In genomic region chr12:56633465-56634241, GRCh38 we compare ENCODE assay signal across 8 cellular contexts. TPM values are rescaled to one million over a fixed set of nuclear protein-coding genes. Genes with fewer than 3 reads are reported as not detected.
A peak's percentile ranks its signal among the peaks of the same experiment; 100 is the strongest.
DNase-seq lines count a peak whose midpoint lies in the region; ATAC-seq and TF ChIP-seq lines count a peak whose summit lies in the region.

No MANE protein-coding gene starts in this region.

- peak overlapping the region; percentile 99 for H3K4me3 Mint-ChIP-seq in activated CD4-positive, alpha-beta T cell treated with anti-CD3 and anti-CD28 coated beads, Interleukin-2, amount 10 ng/mL, durations not matched to agents 24 days and 14 days

- H3K27me3 ChIP-seq in adrenal gland (no peaks in the 10 kb centered on the region), suprapubic skin (no peaks in the 10 kb centered on the region)

- H3K27me3 Mint-ChIP-seq in activated CD4-positive, alpha-beta T cell treated with anti-CD3 and anti-CD28 coated beads, Interleukin-2, amount 10 ng/mL, durations not matched to agents 24 days and 14 days: no peaks in the 10 kb centered on the region

- no peak for TF ChIP-seq POLR2A in adrenal gland (IDR thresholded peaks at IDR 0.05)
- TF ChIP-seq POLR2A in suprapubic skin (IDR thresholded peaks at IDR 0.05): no peak

- TF ChIP-seq EP300 in suprapubic skin (IDR thresholded peaks at IDR 0.05): no peak

- no peaks in the 10 kb centered on the region for H3K9me3 Mint-ChIP-seq in activated CD4-positive, alpha-beta T cell treated with anti-CD3 and anti-CD28 coated beads, Interleukin-2, amount 10 ng/mL, durations not matched to agents 24 days and 14 days

- H3K4me1 Mint-ChIP-seq in activated CD4-positive, alpha-beta T cell treated with anti-CD3 and anti-CD28 coated beads, Interleukin-2, amount 10 ng/mL, durations not matched to agents 24 days and 14 days: peaks cover 69% of the 10 kb centered on the region

- H3K36me3 Mint-ChIP-seq in activated CD4-positive, alpha-beta T cell treated with anti-CD3 and anti-CD28 coated beads, Interleukin-2, amount 10 ng/mL, durations not matched to agents 24 days and 14 days (ENCODE audit: low read depth): peaks cover 28% of the 10 kb centered on the region

- H3K4me3 ChIP-seq in adrenal gland: peak overlapping the region in 2 of 4 donors; percentile 78 to 84
- H3K4me3 ChIP-seq in suprapubic skin: peak overlapping the region; percentile 77

- peaks cover 38 to 54% of the 10 kb centered on the region in 2 donors for H3K4me1 ChIP-seq in adrenal gland (replicated peaks in 1 of 2)
- peaks cover 71% of the 10 kb centered on the region for H3K4me1 ChIP-seq in suprapubic skin

- no peaks in the 10 kb centered on the region for H3K9me3 ChIP-seq in adrenal gland (replicated peaks in 1 of 3)
- no peaks in the 10 kb centered on the region for H3K9me3 ChIP-seq in suprapubic skin

- H3K27ac ChIP-seq in adrenal gland (peak overlapping the region in 3 of 5 donors; percentile 85 to 96 (median 94)), suprapubic skin (peak overlapping the region; percentile 90)

- intact Hi-C loops in activated CD4-positive, alpha-beta T cell treated with anti-CD3 and anti-CD28 coated beads, Interleukin-2, amount 10 ng/mL, durations not matched to agents 24 days and 14 days (cut with micrococcal nuclease): loop anchor here (10.0 kb wide), 3 partner anchors 299 to 611 kb away; partner anchors contain the start of genes IL23A, PAN2 and ZBTB39
- intact Hi-C loops in adrenal gland (cut with DNase I): loop anchor here (5.0 to 10.0 kb wide), 3 partner anchors 36 to 119 kb away; partner anchors contain the start of gene PTGES3 (in 1 of the 2)

- WGBS in adrenal gland, 4 donors: 40 to 51% (median 44%) methylated on average over 13 of the region's 13 CpGs
- WGBS in suprapubic skin: 35% methylated on average over 13 of the region's 13 CpGs

- TF ChIP-seq CTCF in adrenal gland (IDR thresholded peaks at IDR 0.05) (no peak), suprapubic skin (IDR thresholded peaks at IDR 0.05) (no peak)

- peak overlapping the region; percentile 88 for H3K27ac Mint-ChIP-seq in activated CD4-positive, alpha-beta T cell treated with anti-CD3 and anti-CD28 coated beads, Interleukin-2, amount 10 ng/mL, durations not matched to agents 24 days and 14 days

- no peak for DNase-seq in activated CD4-positive, alpha-beta T cell treated with anti-CD3 and anti-CD28 coated beads, Interleukin-2, amount 10 ng/mL, durations not matched to agents 24 days and 14 days
- no peak for DNase-seq in activated CD4-positive, alpha-beta T cell treated with anti-CD3 and anti-CD28 coated beads for 4 hours
- DNase-seq in adrenal gland (no peak), left kidney (ENCODE audit: low read depth, low spot score) (peak; percentile 14), suprapubic skin (ENCODE audit: low spot score in 2 of 2) (no peak)

- ATAC-seq in GM21529 (IDR thresholded peaks at IDR 0.05; ENCODE audit: unreplicated experiment) (no peak), GM21367 (IDR thresholded peaks at IDR 0.05; ENCODE audit: unreplicated experiment) (no peak), GM21737 (IDR thresholded peaks at IDR 0.05; ENCODE audit: unreplicated experiment) (no peak)

- H3K36me3 ChIP-seq in adrenal gland (replicated peaks in 1 of 2) (peaks cover 0 to 16% of the 10 kb centered on the region in 2 donors), suprapubic skin (peaks cover 12% of the 10 kb centered on the region)

RNA-seq across cellular contexts. Expression of gene BAZ2A, which starts 3.5 kb away (rescaled TPM):
- total RNA-seq in activated CD4-positive, alpha-beta T cell treated with anti-CD3 and anti-CD28 coated beads, Interleukin-2, amount 10 ng/mL, durations not matched to agents 24 days and 14 days: 117 and 118 TPM in 2 replicates
- total RNA-seq in adrenal gland (10 to 100 TPM; 31.4 to 96.0 (median 80.0) TPM), suprapubic skin (100 to 1,000 TPM in 3 of 4 donors, 10 to 100 TPM in 1; 100.0 to 243 (median 129) TPM)
- 100 to 1,000 TPM in 1 of 3 donors, 10 to 100 TPM in 2; 21.9 to 115 (median 65.2) TPM for polyA plus RNA-seq in adrenal gland

RNA-seq across cellular contexts. Expression of gene ATP5F1B, which starts 12.1 kb away (rescaled TPM):
- 760 and 771 TPM in 2 replicates for total RNA-seq in activated CD4-positive, alpha-beta T cell treated with anti-CD3 and anti-CD28 coated beads, Interleukin-2, amount 10 ng/mL, durations not matched to agents 24 days and 14 days
- total RNA-seq in adrenal gland (1,000 to 10,000 TPM in 1 of 8 donors, 100 to 1,000 TPM in 7; 512 to 1,073 (median 754) TPM), suprapubic skin (100 to 1,000 TPM; 423 to 515 (median 438) TPM)
- polyA plus RNA-seq in adrenal gland: 1,000 to 10,000 TPM in 1 of 3 donors, 100 to 1,000 TPM in 2; 306 to 1,296 (median 573) TPM

RNA-seq across cellular contexts. Expression of gene PTGES3, which starts 54.4 kb away (rescaled TPM):
- total RNA-seq in activated CD4-positive, alpha-beta T cell treated with anti-CD3 and anti-CD28 coated beads, Interleukin-2, amount 10 ng/mL, durations not matched to agents 24 days and 14 days: 351 and 357 TPM in 2 replicates
- total RNA-seq in adrenal gland: 100 to 1,000 TPM in 4 of 8 donors, 10 to 100 TPM in 4; 47.3 to 171 (median 115) TPM
- polyA plus RNA-seq in adrenal gland: 100 to 1,000 TPM in 1 of 3 donors, 10 to 100 TPM in 2; 49.1 to 296 (median 68.1) TPM
- 10 to 100 TPM; 51.7 to 71.2 (median 69.9) TPM for total RNA-seq in suprapubic skin
